22 cellular contexts compared by ENCODE assay signal in the genomic region with DNA sequence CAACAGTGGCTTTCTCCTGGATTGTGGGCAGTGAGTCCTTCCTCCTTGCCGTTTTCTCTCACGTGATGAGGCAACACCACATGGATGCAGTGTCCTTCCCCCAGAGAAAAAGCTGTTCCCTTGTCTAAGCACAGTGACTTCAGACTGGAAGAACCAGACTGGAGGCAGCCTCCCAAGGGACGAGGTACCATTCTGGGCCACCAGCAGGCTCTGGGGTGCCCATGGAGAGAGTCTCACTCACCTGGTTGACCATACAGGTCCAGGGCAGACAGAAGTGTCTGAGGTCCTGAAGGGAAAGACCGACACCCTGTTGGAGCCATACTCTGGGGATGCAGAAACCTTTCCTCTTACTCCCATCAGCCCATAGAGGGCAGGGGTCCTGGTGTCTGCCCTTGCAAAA.
DNase-seq lines count a peak whose midpoint lies in the region; ATAC-seq and TF ChIP-seq lines count a peak whose summit lies in the region.
"Had no signal": no experiment of that assay in that cellular context is flagged by ENCODE, and none has a peak within 500 bp of the region (broad histone marks: within the 10 kb centered on the region; RNA-seq: fewer than 3 reads in every experiment).

No MANE protein-coding gene starts in this region.

- H3K27ac ChIP-seq in endodermal cell (ENCODE audit: low read depth, low read length) = no peak overlapping the region
- H3K27ac ChIP-seq: A549; BLaER1 treated with 17β-estradiol and CSF1 and Interleukin-3, amounts not matched to agents 10 nM and 100 nM had no signal

- 89 to 94% methylated on average over 2 to 4 of the region's 4 CpGs for WGBS in endodermal cell (ENCODE audit: insufficient coverage in 1 of 2, insufficient read length in 1 of 2), 2 experiments

- no peaks in the 10 kb centered on the region for H3K9me3 ChIP-seq in endodermal cell (ENCODE audit: control insufficient read depth, low read length)
- H3K9me3 ChIP-seq: A549; BE2C; BLaER1 treated with 17β-estradiol and CSF1 and Interleukin-3, amounts not matched to agents 10 nM and 100 nM; HAP-1 had no signal

- TF ChIP-seq CTCF in endodermal cell (conservative IDR thresholded peaks at IDR 0.05) (peak; percentile 20), osteocyte (IDR thresholded peaks at IDR 0.05) (no peak)

- H3K4me3 ChIP-seq in endodermal cell (ENCODE audit: low read length) = no peak overlapping the region
- H3K4me3 ChIP-seq: A549; BLaER1 treated with 17β-estradiol and CSF1 and Interleukin-3, amounts not matched to agents 10 nM and 100 nM; GM12878; GM23338; HAP-1 had no signal

- no peak overlapping the region for H3K4me3 Mint-ChIP-seq in endodermal cell
- H3K4me3 Mint-ChIP-seq in osteocyte (ENCODE audit: unreplicated experiment) = no peak overlapping the region
- H3K4me3 Mint-ChIP-seq: CD14-positive monocyte; CD4-positive, alpha-beta T cell; CD8-positive, alpha-beta memory T cell; GM23338 had no signal

- H3K4me1 ChIP-seq in endodermal cell (ENCODE audit: control insufficient read depth, insufficient read depth, low read length) = peaks cover 10% of the 10 kb centered on the region
- H3K4me1 ChIP-seq: A549; BE2C; BLaER1 treated with 17β-estradiol and CSF1 and Interleukin-3, amounts not matched to agents 10 nM and 100 nM; HAP-1 had no signal

- H3K27me3 Mint-ChIP-seq in endodermal cell (ENCODE audit: insufficient read depth) (no peaks in the 10 kb centered on the region), osteocyte (ENCODE audit: unreplicated experiment) (peaks cover 24% of the 10 kb centered on the region)

- H3K27ac Mint-ChIP-seq in endodermal cell (no peak overlapping the region), osteocyte (ENCODE audit: unreplicated experiment) (no peak overlapping the region)
- H3K27ac Mint-ChIP-seq: CD14-positive monocyte; CD4-positive, alpha-beta T cell; CD8-positive, alpha-beta memory T cell; GM23338 had no signal

- H3K36me3 Mint-ChIP-seq in endodermal cell (ENCODE audit: low read depth) = no peaks in the 10 kb centered on the region
- no peaks in the 10 kb centered on the region for H3K36me3 Mint-ChIP-seq in osteocyte (ENCODE audit: unreplicated experiment)
- H3K36me3 Mint-ChIP-seq: CD14-positive monocyte; CD8-positive, alpha-beta memory T cell had no signal

- no peaks in the 10 kb centered on the region for H3K9me3 Mint-ChIP-seq in endodermal cell
- H3K9me3 Mint-ChIP-seq in osteocyte (ENCODE audit: unreplicated experiment) = no peaks in the 10 kb centered on the region
- H3K9me3 Mint-ChIP-seq: GM23338 had no signal

- peak; percentile 24 for DNase-seq in activated CD8-positive, alpha-beta memory T cell treated with anti-CD3 and anti-CD28 coated beads for 24 hours
- DNase-seq in activated CD8-positive, alpha-beta memory T cell treated with anti-CD3 and anti-CD28 coated beads, Interleukin-2, amount 50 U/mL, for 4 hours = no peak
- no peak for DNase-seq in endodermal cell
- peak; percentile 73 for DNase-seq in osteocyte (ENCODE audit: extremely low spot score, unreplicated experiment)
- no peak for DNase-seq in activated CD4-positive, CD25-positive, alpha-beta regulatory T cell (lab: John Stamatoyannopoulos, UW)
- DNase-seq: 8988T; ACHN; AML-193; BE2C; CD4-positive, alpha-beta T cell; CD8-positive, alpha-beta memory T cell; DMS 273 treated with DMSO at 0.1 percent for 48 hours; DMS79; EL; GDM1 had no signal

- H3K27me3 ChIP-seq in endodermal cell (ENCODE audit: control insufficient read depth, insufficient read depth, low read length, poor library complexity, severe bottlenecking) = no peaks in the 10 kb centered on the region
- H3K27me3 ChIP-seq: BE2C; BLaER1 treated with 17β-estradiol and CSF1 and Interleukin-3, amounts not matched to agents 10 nM and 100 nM had no signal

- H3K9ac ChIP-seq in endodermal cell (ENCODE audit: extremely low read depth, low read length, poor library complexity, severe bottlenecking) = no peak overlapping the region
- H3K9ac ChIP-seq: BLaER1 treated with 17β-estradiol and CSF1 and Interleukin-3, amounts not matched to agents 10 nM and 100 nM had no signal

- H3K36me3 ChIP-seq in endodermal cell (ENCODE audit: control insufficient read depth, insufficient read depth, low read length) = no peaks in the 10 kb centered on the region
- H3K36me3 ChIP-seq: BE2C; BLaER1 treated with 17β-estradiol and CSF1 and Interleukin-3, amounts not matched to agents 10 nM and 100 nM; HAP-1 had no signal

- ATAC-seq in esophagus mucosa = no peak
- ATAC-seq: A549, GM12878, GM23338 had no signal

- H3K4me1 Mint-ChIP-seq in endodermal cell (peaks cover 26% of the 10 kb centered on the region), osteocyte (ENCODE audit: unreplicated experiment) (no peaks in the 10 kb centered on the region)
- H3K4me1 Mint-ChIP-seq: CD14-positive monocyte; CD8-positive, alpha-beta memory T cell had no signal

Comparison
In these comparisons a context has a peak if more than half of its experiments do, and no peak if none do; other contexts are left out.
1. DNase-seq: peak in activated CD8-positive, alpha-beta memory T cell treated with anti-CD3 and anti-CD28 coated beads for 24 hours (single experiment) and osteocyte (single experiment); none in activated CD8-positive, alpha-beta memory T cell treated with anti-CD3 and anti-CD28 coated beads, Interleukin-2, amount 50 U/mL, for 4 hours (single experiment), endodermal cell (single experiment) and activated CD4-positive, CD25-positive, alpha-beta regulatory T cell (0 of 4).